Comparison of ENCODE assay signal across 11 cellular contexts in genomic region chr14:87628129-87628528, GRCh38.
DNase-seq lines count a peak whose midpoint lies in the region; ATAC-seq and TF ChIP-seq lines count a peak whose summit lies in the region.
"Had no signal": no experiment of that assay in that cellular context is flagged by ENCODE, and none has a peak within 500 bp of the region (broad histone marks: within the 10 kb centered on the region; RNA-seq: fewer than 3 reads in every experiment).

No MANE protein-coding gene starts in this region.

- peaks cover 3% of the 10 kb centered on the region for H3K4me1 Mint-ChIP-seq in osteocyte (ENCODE audit: unreplicated experiment)
- H3K4me1 Mint-ChIP-seq: central memory CD8-positive, alpha-beta T cell had no signal

- H3K4me3 ChIP-seq in fibroblast of villous mesenchyme (ENCODE audit: low read depth, low read length): no peak overlapping the region

- H3K36me3 Mint-ChIP-seq in osteocyte (ENCODE audit: unreplicated experiment): no peaks in the 10 kb centered on the region

- ATAC-seq in HG02970 (IDR thresholded peaks at IDR 0.05; ENCODE audit: low FRiP score, unreplicated experiment): no peak

- peak; percentile 27 for DNase-seq in DMS 273 treated with DMSO at 0.1 percent for 48 hours (lab: John Stamatoyannopoulos, UW)
- DNase-seq in NCI-H69 (lab: John Stamatoyannopoulos, UW): peak; percentile 67
- peak; percentile 42 for DNase-seq in fibroblast of villous mesenchyme (ENCODE audit: low read depth)
- DNase-seq in osteocyte (ENCODE audit: extremely low spot score, unreplicated experiment): no peak
- no peak for DNase-seq in NCI-H82 (lab: John Stamatoyannopoulos, UW)
- no peak for DNase-seq in activated CD4-positive, alpha-beta T cell treated with anti-CD3 and anti-CD28 coated beads, Interleukin-2, amount 50 U/mL, for 4 hours
- no peak for DNase-seq in NCI-H1694 treated with DMSO at 0.1 percent for 48 hours (lab: John Stamatoyannopoulos, UW)
- DNase-seq: NCI-H2029, SK-N-SH had no signal

- H3K27ac Mint-ChIP-seq in osteocyte (ENCODE audit: unreplicated experiment): peak overlapping the region; percentile 36

- no peaks in the 10 kb centered on the region for H3K27me3 Mint-ChIP-seq in osteocyte (ENCODE audit: unreplicated experiment)
- H3K27me3 Mint-ChIP-seq: central memory CD8-positive, alpha-beta T cell had no signal

- H3K4me3 Mint-ChIP-seq in osteocyte (ENCODE audit: unreplicated experiment): no peak overlapping the region
- H3K4me3 Mint-ChIP-seq: central memory CD8-positive, alpha-beta T cell had no signal

- no peak for TF ChIP-seq CTCF in fibroblast of villous mesenchyme (IDR thresholded peaks at IDR 0.05; ENCODE audit: insufficient read depth, low read depth, low read length)
- no peak for TF ChIP-seq CTCF in osteocyte (IDR thresholded peaks at IDR 0.05)

- H3K9me3 Mint-ChIP-seq in osteocyte (ENCODE audit: unreplicated experiment): peaks cover 16% of the 10 kb centered on the region

Comparison
In these comparisons a context has a peak if more than half of its experiments do, and no peak if none do; other contexts are left out.
1. DNase-seq: peak in DMS 273 treated with DMSO at 0.1 percent for 48 hours (single experiment), NCI-H69 (single experiment) and fibroblast of villous mesenchyme (single experiment); none in osteocyte (single experiment), NCI-H82 (single experiment), activated CD4-positive, alpha-beta T cell treated with anti-CD3 and anti-CD28 coated beads, Interleukin-2, amount 50 U/mL, for 4 hours (0 of 2) and NCI-H1694 treated with DMSO at 0.1 percent for 48 hours (single experiment).